ENCODE assay signal across 9 cellular contexts in the genomic region with DNA sequence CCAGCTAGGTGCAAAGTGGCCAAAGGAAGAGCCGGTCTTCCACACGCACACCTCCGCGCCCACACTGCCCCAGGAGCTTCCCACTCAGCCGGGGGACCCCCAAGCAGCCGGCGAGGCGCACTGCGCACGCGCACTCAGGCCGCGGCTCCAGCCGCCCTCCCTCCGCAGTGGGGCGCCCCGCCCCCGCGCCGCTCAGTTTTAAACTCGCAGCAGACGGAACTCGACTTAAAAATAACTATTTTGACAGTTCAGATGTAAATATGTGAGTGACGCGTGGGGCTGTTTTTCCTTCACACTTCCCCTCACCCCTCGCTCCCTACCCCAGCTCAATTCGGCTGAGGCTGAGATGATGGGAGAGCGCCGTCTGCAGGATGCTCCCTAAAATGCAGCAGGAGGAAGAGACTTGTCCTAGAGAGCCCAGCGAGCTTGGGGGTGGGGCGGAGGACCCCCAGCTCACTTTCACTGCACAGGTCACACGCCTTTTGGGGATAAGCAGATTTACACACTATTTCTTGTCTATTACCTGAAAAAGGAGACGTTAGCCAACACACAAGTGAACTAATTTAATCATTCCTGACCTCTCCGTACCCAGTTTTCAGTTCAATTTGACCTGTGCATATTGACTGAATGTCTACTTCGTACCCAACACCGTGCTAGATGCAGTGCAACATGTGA. TPM values are rescaled to one million over a fixed set of nuclear protein-coding genes. Genes with fewer than 3 reads are reported as not detected.
A peak's percentile ranks its signal among the peaks of the same experiment; 100 is the strongest.
DNase-seq lines count a peak whose midpoint lies in the region; ATAC-seq, FAIRE-seq and TF ChIP-seq lines count a peak whose summit lies in the region.
"Had no signal": no experiment of that assay in that cellular context is flagged by ENCODE, and none has a peak within 500 bp of the region (broad histone marks: within the 10 kb centered on the region; RNA-seq: fewer than 3 reads in every experiment).

No MANE protein-coding gene starts in this region.

- no peaks in the 10 kb centered on the region for H3K9me3 ChIP-seq in pancreas
- no peaks in the 10 kb centered on the region for H3K9me3 ChIP-seq in upper lobe of left lung

- H3K4me3 ChIP-seq in pancreas = peak overlapping the region; percentile 19 to 54 (median 39)
- H3K4me3 ChIP-seq in upper lobe of left lung = peak overlapping the region; percentile 3 to 53 (median 36)

- no peak for FAIRE-seq in pancreas (lab: Jason Lieb, UNC)
- FAIRE-seq: A204.1 had no signal

- H3K36me3 ChIP-seq in pancreas (no peaks in the 10 kb centered on the region), upper lobe of left lung (no peaks in the 10 kb centered on the region)

- H3K27me3 ChIP-seq in pancreas (no peaks in the 10 kb centered on the region), upper lobe of left lung (no peaks in the 10 kb centered on the region)

- peak; percentile 72 for DNase-seq in DMS 273 (lab: John Stamatoyannopoulos, UW; ENCODE audit: unreplicated experiment)
- no peak for DNase-seq in DMS 273 treated with DMSO at 0.1 percent for 48 hours (lab: John Stamatoyannopoulos, UW)
- DNase-seq in RPMI7951 (ENCODE audit: low read depth) = peak; percentile 16
- DNase-seq in cardiac septum (ENCODE audit: low spot score) = peak; percentile 74
- DNase-seq in pancreas = peak; percentile 41 to 84 (median 60)
- peak; percentile 43 to 93 for DNase-seq in upper lobe of left lung

- peak overlapping the region; percentile 64 for H3K27ac Mint-ChIP-seq in activated naive CD8-positive, alpha-beta T cell

- 3% methylated on average over 34 to 36 of the region's 36 CpGs for WGBS in pancreas, 2 donors
- WGBS in upper lobe of left lung, 2 donors = 5 to 13% methylated on average over 21 to 33 of the region's 36 CpGs

- intact Hi-C loops in cardiac septum (cut with DNase I) = loop anchor here (2.0 kb wide), 2 partner anchors 34 to 76 kb away; no protein-coding TSS in a partner anchor
- intact Hi-C loops in pancreas (cut with DNase I) = loop anchor here in 1 of 3 donors (10.0 kb wide), 1 partner anchor 96 kb away; no protein-coding TSS in a partner anchor

- no peak for TF ChIP-seq POLR2A in upper lobe of left lung (IDR thresholded peaks at IDR 0.05)

- H3K4me1 ChIP-seq in pancreas (no peaks in the 10 kb centered on the region), upper lobe of left lung (peaks cover 0 to 9% (median 8%) of the 10 kb centered on the region in 4 donors)

- no peaks in the 10 kb centered on the region for H3K9me3 Mint-ChIP-seq in activated naive CD8-positive, alpha-beta T cell (ENCODE audit: low read depth)

- H3K27me3 Mint-ChIP-seq in activated naive CD8-positive, alpha-beta T cell = peaks cover 8% of the 10 kb centered on the region

- no peak for TF ChIP-seq EP300 in upper lobe of left lung (IDR thresholded peaks at IDR 0.05)

- peaks cover 13% of the 10 kb centered on the region for H3K4me1 Mint-ChIP-seq in activated naive CD8-positive, alpha-beta T cell (ENCODE audit: low read depth)

- H3K36me3 Mint-ChIP-seq in activated naive CD8-positive, alpha-beta T cell = no peaks in the 10 kb centered on the region

- TF ChIP-seq CTCF in pancreas (IDR thresholded peaks at IDR 0.05) (peak; percentile 47 to 89 (median 70)), upper lobe of left lung (IDR thresholded peaks at IDR 0.05) (peak; percentile 51 to 78 (median 76))

- peak overlapping the region; percentile 86 for H3K4me3 Mint-ChIP-seq in activated naive CD8-positive, alpha-beta T cell

- H3K27ac ChIP-seq in pancreas (no peak overlapping the region), upper lobe of left lung (no peak overlapping the region)

- peak; percentile 72 to 97 (median 89) for ATAC-seq in pancreas
- ATAC-seq in upper lobe of left lung (ENCODE audit: low FRiP score in 2 of 2) = peak in 1 of 2 donors; percentile 76
- ATAC-seq in HG02970 (IDR thresholded peaks at IDR 0.05; ENCODE audit: low FRiP score, unreplicated experiment) = no peak

RNA-seq across cellular contexts. Expression of a gene that starts 8.9 kb away (rescaled TPM):
- not detected in 2 replicates for total RNA-seq in RPMI7951 (2014; rRNA removed; shearing (Covaris generic))
- total RNA-seq in cardiac septum (not detected), pancreas (under 1 TPM in 2 of 6 donors, not detected in 4; 0.28 to 0.32 TPM), upper lobe of left lung (10 to 100 TPM in 1 of 6 donors, 1 to 10 TPM in 3, not detected in 2; 1.1 to 14.7 (median 1.7) TPM)
- not detected for polyA plus RNA-seq in pancreas

RNA-seq across cellular contexts. Expression of a gene that starts 25.1 kb away (rescaled TPM):
- not detected in 2 replicates for total RNA-seq in RPMI7951 (2014; rRNA removed; shearing (Covaris generic))
- total RNA-seq in cardiac septum (not detected), pancreas (under 1 TPM in 5 of 6 donors, not detected in 1; 0.09 to 0.34 (median 0.17) TPM), upper lobe of left lung (1 to 10 TPM in 4 of 6 donors, under 1 TPM in 2; 0.40 to 4.2 (median 1.1) TPM)
- under 1 TPM in 1 of 2 donors, not detected in 1; 0.09 TPM for polyA plus RNA-seq in pancreas
